11 cellular contexts compared by ENCODE assay signal in the genomic region with DNA sequence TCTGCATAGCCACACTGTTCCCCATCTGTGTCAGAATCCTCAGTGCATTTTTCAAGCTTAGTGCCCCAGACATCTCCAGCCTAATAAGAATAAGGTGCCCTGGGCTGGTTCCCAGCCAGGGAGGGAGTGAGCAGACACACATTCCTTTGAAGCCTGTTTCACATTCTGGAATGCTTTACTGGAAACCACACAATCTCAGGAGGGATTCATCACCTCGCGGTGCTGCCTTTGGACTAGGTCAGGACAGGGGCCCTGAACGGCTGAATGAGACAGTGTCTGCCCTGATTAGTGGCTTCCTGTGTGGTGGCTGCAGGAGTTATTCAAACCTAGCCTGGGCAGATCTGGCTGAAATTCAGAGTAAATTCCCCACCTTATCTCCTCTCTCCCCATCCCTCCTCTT.
DNase-seq lines count a peak whose midpoint lies in the region; ATAC-seq and TF ChIP-seq lines count a peak whose summit lies in the region.
"Had no signal": no experiment of that assay in that cellular context is flagged by ENCODE, and none has a peak within 500 bp of the region (broad histone marks: within the 10 kb centered on the region; RNA-seq: fewer than 3 reads in every experiment).

No MANE protein-coding gene starts in this region.

- no peaks in the 10 kb centered on the region for H3K79me2 ChIP-seq in trophoblast cell (ENCODE audit: control insufficient read depth, insufficient read depth, low read length, poor library complexity)

- no peak overlapping the region for H4K12ac ChIP-seq in trophoblast cell (ENCODE audit: low read depth, low read length)

- WGBS in trophoblast cell (ENCODE audit: extremely low coverage, insufficient coverage, insufficient read length), result no CpG with 5 or more reads among the region's 3 CpGs

- H3K4me1 ChIP-seq in foreskin keratinocyte (peaks cover 9% of the 10 kb centered on the region), trophoblast cell (ENCODE audit: control insufficient read depth in 1 of 2, insufficient read depth in 2 of 2, low read length in 2 of 2) (peaks cover 11 to 14% of the 10 kb centered on the region in 2 experiments)

- no peak overlapping the region for H4K8ac ChIP-seq in trophoblast cell (ENCODE audit: low read depth, low read length)

- no peaks in the 10 kb centered on the region for H3K36me3 ChIP-seq in trophoblast cell (ENCODE audit: control insufficient read depth in 1 of 2, insufficient read depth in 2 of 2, low read length in 2 of 2)

- H2AK5ac ChIP-seq in trophoblast cell (ENCODE audit: low read length), result no peak overlapping the region

- no peak overlapping the region for H3K4ac ChIP-seq in trophoblast cell (ENCODE audit: low read depth, low read length)

- peak overlapping the region; percentile 1 for H3K4me2 ChIP-seq in trophoblast cell (ENCODE audit: low read length)

- H3K27ac ChIP-seq in foreskin keratinocyte, result no peak overlapping the region
- peak overlapping the region; percentile 87 for H3K27ac ChIP-seq in trophoblast cell (ENCODE audit: low read depth, low read length)
- H3K27ac ChIP-seq: skin epidermis had no signal

- H3K9me3 ChIP-seq in trophoblast cell (ENCODE audit: insufficient read depth, low read depth, low read length), result peaks cover 9% of the 10 kb centered on the region

- no peak overlapping the region for H3K9ac ChIP-seq in trophoblast cell (ENCODE audit: low read length)

- H3K18ac ChIP-seq in trophoblast cell (ENCODE audit: low read length), result no peak overlapping the region

- H4K91ac ChIP-seq in trophoblast cell (ENCODE audit: low read depth, low read length), result no peak overlapping the region

- H2BK5ac ChIP-seq in trophoblast cell (ENCODE audit: low read depth, low read length, poor library complexity), result no peak overlapping the region

- H2AFZ ChIP-seq in trophoblast cell (ENCODE audit: insufficient read depth, low read length, poor library complexity), result no peak overlapping the region

- H3K27me3 ChIP-seq in foreskin keratinocyte (no peaks in the 10 kb centered on the region), trophoblast cell (ENCODE audit: insufficient read depth, low read length) (no peaks in the 10 kb centered on the region)

- H3K23ac ChIP-seq in trophoblast cell (ENCODE audit: low read length), result no peak overlapping the region

- H2BK12ac ChIP-seq in trophoblast cell (ENCODE audit: low read length), result no peak overlapping the region

- H3K79me1 ChIP-seq in trophoblast cell (ENCODE audit: low read length), result peaks cover 8% of the 10 kb centered on the region

- no peak overlapping the region for H3K4me3 ChIP-seq in trophoblast cell (ENCODE audit: low read depth, low read length)
- H3K4me3 ChIP-seq: skin epidermis had no signal

- peak overlapping the region; percentile 48 for H2BK120ac ChIP-seq in trophoblast cell (ENCODE audit: insufficient read depth, low read length, poor library complexity)

- no peak overlapping the region for H3K14ac ChIP-seq in trophoblast cell (ENCODE audit: low read length)

- no peak for TF ChIP-seq CTCF in foreskin keratinocyte (conservative IDR thresholded peaks at IDR 0.05)

- ATAC-seq in SK-N-SH treated with all-trans-retinoic acid at 6 μM for 48 hours (peak; percentile 90), foreskin keratinocyte (peak; percentile 96), HG03354 (IDR thresholded peaks at IDR 0.05; ENCODE audit: poor library complexity, severe bottlenecking, unreplicated experiment) (no peak), esophagus mucosa (no peak), HG03439 (IDR thresholded peaks at IDR 0.05; ENCODE audit: unreplicated experiment) (no peak)
- ATAC-seq: T-helper 17 cell had no signal

- DNase-seq in GM04503 (ENCODE audit: low read depth) (peak; percentile 34), foreskin keratinocyte (peak; percentile 78 to 90), trophoblast cell (peak; percentile 57 to 63), iPS-NIHi11 (ENCODE audit: low spot score) (no peak)
- DNase-seq: activated CD4-positive, alpha-beta T cell treated with anti-CD3 and anti-CD28 coated beads for 4 hours; T-helper 17 cell had no signal

TF ChIP-seq in SK-N-SH treated with all-trans-retinoic acid at 6 μM for 48 hours, 23 proteins besides CTCF, POLR2A, EP300 and RAD21:
- TF ChIP-seq ISL1 (CRISPR knock-in tag; IDR thresholded peaks at IDR 0.05) (peak; percentile 86), ZFP3 (CRISPR knock-in tag; IDR thresholded peaks at IDR 0.05) (0 out of 2 replicates have a peak, but pooled peaks have one; percentile 10), ESRRG (CRISPR knock-in tag; IDR thresholded peaks at IDR 0.05) (no peak), CSDC2 (CRISPR knock-in tag; IDR thresholded peaks at IDR 0.05) (no peak), TCF4 (CRISPR knock-in tag; IDR thresholded peaks at IDR 0.05; ENCODE audit: borderline replicate concordance) (peak; percentile 50; the same call in 1 of the 2 replicates), ZNF70 (CRISPR knock-in tag; IDR thresholded peaks at IDR 0.05) (no peak), GLIS3 (CRISPR knock-in tag; IDR thresholded peaks at IDR 0.05) (0 out of 2 replicates have a peak, but pooled peaks have one; percentile 8), SNAI2 (CRISPR knock-in tag; IDR thresholded peaks at IDR 0.05) (peak; percentile 70; the same call in 1 of the 2 replicates)
- TF ChIP-seq, protein P1, sequence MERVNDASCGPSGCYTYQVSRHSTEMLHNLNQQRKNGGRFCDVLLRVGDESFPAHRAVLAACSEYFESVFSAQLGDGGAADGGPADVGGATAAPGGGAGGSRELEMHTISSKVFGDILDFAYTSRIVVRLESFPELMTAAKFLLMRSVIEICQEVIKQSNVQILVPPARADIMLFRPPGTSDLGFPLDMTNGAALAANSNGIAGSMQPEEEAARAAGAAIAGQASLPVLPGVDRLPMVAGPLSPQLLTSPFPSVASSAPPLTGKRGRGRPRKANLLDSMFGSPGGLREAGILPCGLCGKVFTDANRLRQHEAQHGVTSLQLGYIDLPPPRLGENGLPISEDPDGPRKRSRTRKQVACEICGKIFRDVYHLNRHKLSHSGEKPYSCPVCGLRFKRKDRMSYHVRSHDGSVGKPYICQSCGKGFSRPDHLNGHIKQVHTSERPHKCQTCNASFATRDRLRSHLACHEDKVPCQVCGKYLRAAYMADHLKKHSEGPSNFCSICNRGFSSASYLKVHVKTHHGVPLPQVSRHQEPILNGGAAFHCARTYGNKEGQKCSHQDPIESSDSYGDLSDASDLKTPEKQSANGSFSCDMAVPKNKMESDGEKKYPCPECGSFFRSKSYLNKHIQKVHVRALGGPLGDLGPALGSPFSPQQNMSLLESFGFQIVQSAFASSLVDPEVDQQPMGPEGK (CRISPR knock-in tag; IDR thresholded peaks at IDR 0.05; ENCODE audit: borderline replicate concordance), result no peak
- TF ChIP-seq, protein P2, sequence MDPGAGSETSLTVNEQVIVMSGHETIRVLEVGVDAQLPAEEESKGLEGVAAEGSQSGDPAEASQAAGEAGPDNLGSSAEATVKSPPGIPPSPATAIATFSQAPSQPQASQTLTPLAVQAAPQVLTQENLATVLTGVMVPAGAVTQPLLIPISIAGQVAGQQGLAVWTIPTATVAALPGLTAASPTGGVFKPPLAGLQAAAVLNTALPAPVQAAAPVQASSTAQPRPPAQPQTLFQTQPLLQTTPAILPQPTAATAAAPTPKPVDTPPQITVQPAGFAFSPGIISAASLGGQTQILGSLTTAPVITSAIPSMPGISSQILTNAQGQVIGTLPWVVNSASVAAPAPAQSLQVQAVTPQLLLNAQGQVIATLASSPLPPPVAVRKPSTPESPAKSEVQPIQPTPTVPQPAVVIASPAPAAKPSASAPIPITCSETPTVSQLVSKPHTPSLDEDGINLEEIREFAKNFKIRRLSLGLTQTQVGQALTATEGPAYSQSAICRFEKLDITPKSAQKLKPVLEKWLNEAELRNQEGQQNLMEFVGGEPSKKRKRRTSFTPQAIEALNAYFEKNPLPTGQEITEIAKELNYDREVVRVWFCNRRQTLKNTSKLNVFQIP (CRISPR knock-in tag; IDR thresholded peaks at IDR 0.05; ENCODE audit: borderline replicate concordance, low read depth), result no peak
- TF ChIP-seq, protein P3, sequence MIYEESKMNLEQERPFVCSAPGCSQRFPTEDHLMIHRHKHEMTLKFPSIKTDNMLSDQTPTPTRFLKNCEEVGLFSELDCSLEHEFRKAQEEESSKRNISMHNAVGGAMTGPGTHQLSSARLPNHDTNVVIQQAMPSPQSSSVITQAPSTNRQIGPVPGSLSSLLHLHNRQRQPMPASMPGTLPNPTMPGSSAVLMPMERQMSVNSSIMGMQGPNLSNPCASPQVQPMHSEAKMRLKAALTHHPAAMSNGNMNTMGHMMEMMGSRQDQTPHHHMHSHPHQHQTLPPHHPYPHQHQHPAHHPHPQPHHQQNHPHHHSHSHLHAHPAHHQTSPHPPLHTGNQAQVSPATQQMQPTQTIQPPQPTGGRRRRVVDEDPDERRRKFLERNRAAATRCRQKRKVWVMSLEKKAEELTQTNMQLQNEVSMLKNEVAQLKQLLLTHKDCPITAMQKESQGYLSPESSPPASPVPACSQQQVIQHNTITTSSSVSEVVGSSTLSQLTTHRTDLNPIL (CRISPR knock-in tag; IDR thresholded peaks at IDR 0.05; ENCODE audit: low read depth), result peak; percentile 56; the same call in 1 of the 2 replicates

Comparison
In these comparisons a context has a peak if more than half of its experiments do, and no peak if none do; other contexts are left out.
1. ATAC-seq: peak in SK-N-SH treated with all-trans-retinoic acid at 6 μM for 48 hours (single experiment) and foreskin keratinocyte (single experiment); none in HG03354 (single experiment), esophagus mucosa (single experiment) and HG03439 (single experiment).